ENCODE assay signal across 18 cellular contexts in the genomic region with DNA sequence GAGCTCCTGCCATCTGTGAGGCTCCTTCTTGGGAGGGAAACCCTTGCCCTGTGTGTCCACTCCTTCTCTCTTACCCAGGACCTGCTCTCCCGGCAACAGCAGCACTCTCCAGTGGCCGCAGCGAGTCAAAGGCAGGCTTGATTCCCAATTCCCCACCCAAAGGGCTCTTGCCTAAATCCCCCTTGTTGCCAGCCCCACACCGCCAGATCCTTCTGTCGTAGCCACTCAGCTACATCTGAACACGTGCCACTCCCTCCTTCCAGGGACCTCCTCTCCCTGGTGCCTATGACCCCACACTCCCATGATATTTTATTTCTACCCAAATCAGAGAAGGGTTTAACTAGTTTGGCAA. TPM values are rescaled to one million over a fixed set of nuclear protein-coding genes. Genes with fewer than 3 reads are reported as not detected.
DNase-seq lines count a peak whose midpoint lies in the region; ATAC-seq and TF ChIP-seq lines count a peak whose summit lies in the region.
"Had no signal": no experiment of that assay in that cellular context is flagged by ENCODE, and none has a peak within 500 bp of the region (broad histone marks: within the 10 kb centered on the region; RNA-seq: fewer than 3 reads in every experiment).

No MANE protein-coding gene starts in this region.

- no peak overlapping the region for H2AFZ ChIP-seq in fibroblast of lung (ENCODE audit: low read length)

- H4K20me1 ChIP-seq in fibroblast of lung (ENCODE audit: control insufficient read depth, extremely low read depth, insufficient read depth, low read length) = no peaks in the 10 kb centered on the region

- WGBS in sigmoid colon, 2 donors = 95% methylated on average over 6 of the region's 6 CpGs

- ATAC-seq in Panc1 = 0 out of 2 replicates have a peak, but pooled peaks have one; percentile 31
- no peak for ATAC-seq in sciatic nerve
- no peak for ATAC-seq in HG03108 (IDR thresholded peaks at IDR 0.05; ENCODE audit: unreplicated experiment)
- ATAC-seq: activated CD4-positive, CD25-positive, alpha-beta regulatory T cell treated with anti-CD3 and anti-CD28 coated beads, Interleukin-2, amount 50 U/mL, for 24 hours had no signal

- H3K79me2 ChIP-seq in fibroblast of lung (ENCODE audit: control insufficient read depth, insufficient read depth, low read length) = peaks cover 30% of the 10 kb centered on the region

- TF ChIP-seq CTCF in Caco-2 (IDR thresholded peaks at IDR 0.05; ENCODE audit: insufficient read depth in 1 of 2, low read depth in 1 of 2, low read length in 1 of 2, severe bottlenecking in 1 of 2, unreplicated experiment in 1 of 2) (no peak), Panc1 (IDR thresholded peaks at IDR 0.05) (no peak), fibroblast of lung (conservative IDR thresholded peaks at IDR 0.05 in 1 of 2, IDR thresholded peaks at IDR 0.05 in 1 of 2; ENCODE audit: low read depth in 1 of 2, low read length in 2 of 2) (no peak), sigmoid colon (IDR thresholded peaks at IDR 0.05) (no peak), GM10248 (IDR thresholded peaks at IDR 0.05; ENCODE audit: control extremely low read depth, extremely low read depth, low read depth, missing control alignments) (no peak)

- no peak overlapping the region for H3K4me2 ChIP-seq in fibroblast of lung (ENCODE audit: extremely low read depth, insufficient read depth, low read length)

- no peaks in the 10 kb centered on the region for H3K9me3 Mint-ChIP-seq in Caco-2 (ENCODE audit: unreplicated experiment)
- H3K9me3 Mint-ChIP-seq: T-helper 1 cell treated with Interleukin-12 subunit alpha and Interleukin-12 subunit beta and Interleukin-4 antibody, amounts not matched to agents 30 μg/mL and 1 μg/mL, for 36 hours had no signal

- no peak overlapping the region for H3K9ac ChIP-seq in fibroblast of lung (ENCODE audit: insufficient read depth, low read length)

- no peak for TF ChIP-seq POLR2A in sigmoid colon (IDR thresholded peaks at IDR 0.05)

- intact Hi-C loops in Caco-2 (cut with micrococcal nuclease; ENCODE audit: unreplicated experiment) (no loop called here), Panc1 (cut with micrococcal nuclease; ENCODE audit: unreplicated experiment) (no loop called here), sigmoid colon (cut with DNase I) (no loop called here), sciatic nerve (cut with DNase I) (no loop called here)

- H3K36me3 Mint-ChIP-seq in Caco-2 (ENCODE audit: insufficient read depth, unreplicated experiment) = peaks cover 85% of the 10 kb centered on the region

- H3K9me3 ChIP-seq in Caco-2 (no peaks in the 10 kb centered on the region), Panc1 (ENCODE audit: control insufficient read depth, insufficient read depth, low read depth, low read length) (no peaks in the 10 kb centered on the region), fibroblast of lung (ENCODE audit: control insufficient read depth, insufficient read depth, low read depth, low read length) (no peaks in the 10 kb centered on the region), sigmoid colon (no peaks in the 10 kb centered on the region)
- H3K9me3 ChIP-seq: Peyer's patch, thoracic aorta had no signal

- POLR2A ChIA-PET in Caco-2 (lab: Charles Lee) = no interaction called here
- POLR2A ChIA-PET in Panc1 (lab: Charles Lee) = no interaction called here
- POLR2A ChIA-PET in GM10248 (lab: Yijun Ruan, JAX) = no interaction called here

- H3K4me3 Mint-ChIP-seq in Caco-2 (ENCODE audit: unreplicated experiment) = no peak overlapping the region
- H3K4me3 Mint-ChIP-seq: T-helper 1 cell treated with Interleukin-12 subunit alpha and Interleukin-12 subunit beta and Interleukin-4 antibody, amounts not matched to agents 30 μg/mL and 1 μg/mL, for 36 hours had no signal

- in situ Hi-C loops in Panc1 (cut with HindIII; ENCODE audit: low pct_unique_long_range_greater_than_20kb, low sequenced_read_pairs) = no loop called here

- H3K27me3 ChIP-seq in Caco-2 (replicated peaks; ENCODE audit: control insufficient read depth, insufficient read depth, low read length) (no peaks in the 10 kb centered on the region), Panc1 (ENCODE audit: control insufficient read depth, insufficient read depth, low read length) (no peaks in the 10 kb centered on the region), fibroblast of lung (ENCODE audit: control insufficient read depth, insufficient read depth, low read length) (no peaks in the 10 kb centered on the region), sigmoid colon (no peaks in the 10 kb centered on the region)
- H3K27me3 ChIP-seq: Peyer's patch had no signal

- H3K36me3 ChIP-seq in Caco-2 (ENCODE audit: control insufficient read depth, insufficient read depth, low read length) = peaks cover 1% of the 10 kb centered on the region
- peaks cover 10% of the 10 kb centered on the region for H3K36me3 ChIP-seq in Panc1 (ENCODE audit: control insufficient read depth, insufficient read depth, low read length)
- peaks cover 30% of the 10 kb centered on the region for H3K36me3 ChIP-seq in fibroblast of lung (ENCODE audit: control insufficient read depth, insufficient read depth, low read length)
- H3K36me3 ChIP-seq in sigmoid colon = peaks cover 31 to 83% (median 49%) of the 10 kb centered on the region in 4 donors

- H3K27ac ChIP-seq in Panc1 (ENCODE audit: low read length) = no peak overlapping the region
- H3K27ac ChIP-seq in fibroblast of lung (ENCODE audit: insufficient read depth, low read length) = peak overlapping the region; percentile 26
- H3K27ac ChIP-seq in sigmoid colon = peak overlapping the region; percentile 4 to 77 (median 62)
- H3K27ac ChIP-seq: C4-2B, Peyer's patch had no signal

- H3K4me1 ChIP-seq in Caco-2 (no peaks in the 10 kb centered on the region), Panc1 (ENCODE audit: control insufficient read depth, insufficient read depth, low read length) (peaks cover 6% of the 10 kb centered on the region), fibroblast of lung (ENCODE audit: control insufficient read depth, extremely low read depth, insufficient read depth, low read length) (peaks cover 40% of the 10 kb centered on the region), sigmoid colon (peaks cover 0 to 39% (median 31%) of the 10 kb centered on the region in 4 donors)

- CTCF ChIA-PET in Caco-2 (lab: Charles Lee) (no interaction called here), Panc1 (lab: Charles Lee) (no interaction called here), GM10248 (lab: Yijun Ruan, JAX) (interaction anchor here (1.2 to 1.9 kb wide), 2 partner anchors 13 to 16 kb away, joined by 4 to 6 read pairs; no protein-coding TSS in a partner anchor)

- H3K4me3 ChIP-seq in Caco-2 (ENCODE audit: low read depth, low read length) (no peak overlapping the region), Panc1 (ENCODE audit: low read depth in 2 of 2, low read length in 2 of 2) (no peak overlapping the region), fibroblast of lung (replicated peaks in 1 of 4; ENCODE audit: control extremely low read depth in 1 of 4, insufficient read depth in 1 of 4, low read depth in 3 of 4, low read length in 4 of 4) (no peak overlapping the region), sigmoid colon (no peak overlapping the region)
- H3K4me3 ChIP-seq: Peyer's patch, skin epidermis, thoracic aorta had no signal

- TF ChIP-seq EP300 in sigmoid colon (IDR thresholded peaks at IDR 0.05) = no peak

- no TSS peak for BruUV-seq in Caco-2 (replicated peaks; lab: Mats Ljungman, UMichigan)
- BruUV-seq in Panc1 (replicated peaks; lab: Mats Ljungman, UMichigan) = no TSS peak

- no peaks in the 10 kb centered on the region for H3K4me1 Mint-ChIP-seq in Caco-2 (ENCODE audit: low read depth, unreplicated experiment)

- no peaks in the 10 kb centered on the region for H3K27me3 Mint-ChIP-seq in Caco-2 (ENCODE audit: insufficient read depth, unreplicated experiment)

- no peak for DNase-seq in Caco-2
- no peak for DNase-seq in Panc1 (ENCODE audit: low read depth, low spot score)
- no peak for DNase-seq in fibroblast of lung (ENCODE audit: low read depth in 2 of 2)
- no peak for DNase-seq in sigmoid colon
- DNase-seq in sciatic nerve (ENCODE audit: low spot score) = no peak
- DNase-seq in NCI-H146 (lab: John Stamatoyannopoulos, UW) = no peak
- DNase-seq in GM10248 (ENCODE audit: extremely low spot score) = no peak
- DNase-seq: NCI-H187 treated with DMSO at 0.1 percent for 48 hours, NCI-H526 treated with DMSO at 0.1 percent for 48 hours, Peyer's patch had no signal

- H3K27ac Mint-ChIP-seq in Caco-2 (ENCODE audit: unreplicated experiment) = peak overlapping the region; percentile 21

RNA-seq across cellular contexts. Expression of gene SELPLG, which starts 14.2 kb away (rescaled TPM):
- 0.23 and 0.44 TPM in 2 replicates for total RNA-seq in Caco-2 (2022)
- 0.41 TPM for total RNA-seq in Panc1 (2021; ENCODE audit: unreplicated experiment)
- 0.42 TPM for polyA plus RNA-seq in Panc1 (2012; ENCODE audit: insufficient read length)
- 0.51 and 1.5 TPM in 2 replicates for total RNA-seq in fibroblast of lung
- 3.0 and 5.3 TPM in 2 replicates for polyA plus RNA-seq in fibroblast of lung
- 3.6 and 4.5 TPM in 2 replicates for polyA plus RNA-seq in fibroblast of lung (2012)
- 3.6 and 9.7 TPM in 2 replicates for polyA minus RNA-seq in fibroblast of lung (ENCODE audit: low replicate concordance)
- total RNA-seq in sigmoid colon = 1 to 10 TPM; 6.1 to 10.0 (median 7.6) TPM
- polyA plus RNA-seq in sigmoid colon = 10 to 100 TPM in 1 of 3 donors, 1 to 10 TPM in 2; 1.8 to 26.1 (median 6.7) TPM
- 12.3 TPM for total RNA-seq in sciatic nerve

RNA-seq across cellular contexts. Expression of gene TMEM119, which starts 50.0 kb away (rescaled TPM):
- not detected in 2 replicates for total RNA-seq in Caco-2 (2022)
- not detected for total RNA-seq in Panc1 (2021; ENCODE audit: unreplicated experiment)
- polyA plus RNA-seq in Panc1 (2012; ENCODE audit: insufficient read length) = not detected
- 132 and 358 TPM in 2 replicates for total RNA-seq in fibroblast of lung
- polyA plus RNA-seq in fibroblast of lung = 126 and 154 TPM in 2 replicates
- 199 and 246 TPM in 2 replicates for polyA plus RNA-seq in fibroblast of lung (2012)
- 306 and 401 TPM in 2 replicates for polyA minus RNA-seq in fibroblast of lung (ENCODE audit: low replicate concordance)
- total RNA-seq in sigmoid colon = 10 to 100 TPM in 1 of 4 donors, 1 to 10 TPM in 2, under 1 TPM in 1; 0.95 to 11.6 (median 6.7) TPM
- polyA plus RNA-seq in sigmoid colon = 10 to 100 TPM in 1 of 3 donors, 1 to 10 TPM in 2; 1.8 to 16.9 (median 2.4) TPM
- 31.1 TPM for total RNA-seq in sciatic nerve
- total RNA-seq: dermis microvascular lymphatic vessel endothelial cell, lung microvascular endothelial cell had no signal
